ENCODE assay signal across 8 cellular contexts in genomic region chr9:137130176-137130755, GRCh38. TPM values are rescaled to one million over a fixed set of nuclear protein-coding genes. Genes with fewer than 3 reads are reported as not detected.
DNase-seq lines count a peak whose midpoint lies in the region; ATAC-seq and TF ChIP-seq lines count a peak whose summit lies in the region.

No MANE protein-coding gene starts in this region.

- in situ Hi-C loops in gastrocnemius medialis (cut with MboI; ENCODE audit: low sequenced_read_pairs in 4 of 4) (no loop called here), KBM-7 (cut with MboI; ENCODE audit: low pct_unique_long_range_greater_than_20kb, low sequenced_read_pairs) (no loop called here)

- H4K20me1 ChIP-seq in fibroblast of lung (ENCODE audit: control insufficient read depth, extremely low read depth, insufficient read depth, low read length): no peaks in the 10 kb centered on the region

- peak overlapping the region; percentile 64 for H3K9ac ChIP-seq in fibroblast of lung (ENCODE audit: insufficient read depth, low read length)

- peak overlapping the region; percentile 81 for H2AFZ ChIP-seq in fibroblast of lung (ENCODE audit: low read length)

- ATAC-seq in GM21529 (IDR thresholded peaks at IDR 0.05; ENCODE audit: unreplicated experiment) (peak; percentile 15), gastrocnemius medialis (no peak), GM18868 (IDR thresholded peaks at IDR 0.05; ENCODE audit: unreplicated experiment) (no peak)

- H3K79me2 ChIP-seq in fibroblast of lung (ENCODE audit: control insufficient read depth, insufficient read depth, low read length): peaks cover 17% of the 10 kb centered on the region

- H3K27ac ChIP-seq in C4-2B: peak overlapping the region; percentile 92
- peak overlapping the region; percentile 62 to 86 (median 83) for H3K27ac ChIP-seq in Peyer's patch
- H3K27ac ChIP-seq in fibroblast of lung (ENCODE audit: insufficient read depth, low read length): peak overlapping the region; percentile 74
- H3K27ac ChIP-seq in gastrocnemius medialis: no peak overlapping the region

- no peak for TF ChIP-seq CTCF in C4-2B (conservative IDR thresholded peaks at IDR 0.05)
- TF ChIP-seq CTCF in Peyer's patch (IDR thresholded peaks at IDR 0.05): no peak
- no peak for TF ChIP-seq CTCF in fibroblast of lung (conservative IDR thresholded peaks at IDR 0.05 in 1 of 2, IDR thresholded peaks at IDR 0.05 in 1 of 2; ENCODE audit: low read depth in 1 of 2, low read length in 2 of 2)
- no peak for TF ChIP-seq CTCF in gastrocnemius medialis (IDR thresholded peaks at IDR 0.05 in 4 of 5, conservative IDR thresholded peaks at IDR 0.05 in 1 of 5)

- H3K27me3 ChIP-seq in Peyer's patch (no peaks in the 10 kb centered on the region), fibroblast of lung (ENCODE audit: control insufficient read depth, insufficient read depth, low read length) (no peaks in the 10 kb centered on the region), gastrocnemius medialis (peaks cover 28 to 32% (median 30%) of the 10 kb centered on the region in 3 donors)

- TF ChIP-seq POLR2A in Peyer's patch (IDR thresholded peaks at IDR 0.05) (no peak), gastrocnemius medialis (IDR thresholded peaks at IDR 0.05) (no peak)

- H3K4me3 ChIP-seq in Peyer's patch (peak overlapping the region; percentile 63 to 94 (median 86)), fibroblast of lung (replicated peaks in 1 of 4; ENCODE audit: control extremely low read depth in 1 of 4, insufficient read depth in 1 of 4, low read depth in 3 of 4, low read length in 4 of 4) (peak overlapping the region; percentile 71 to 88 (median 82)), gastrocnemius medialis (peak overlapping the region; percentile 62 to 88 (median 78))

- intact Hi-C loops in gastrocnemius medialis (cut with DNase I; ENCODE audit: low total_unique reads): no loop called here

- DNase-seq in Peyer's patch: no peak
- DNase-seq in fibroblast of lung (ENCODE audit: low read depth in 2 of 2): no peak
- no peak for DNase-seq in gastrocnemius medialis
- DNase-seq in amniotic stem cell (lab: John Stamatoyannopoulos, UW): no peak
- no peak for DNase-seq in KBM-7

- H3K9me3 ChIP-seq in Peyer's patch (peaks cover 0 to 7% (median 3%) of the 10 kb centered on the region in 4 donors), fibroblast of lung (ENCODE audit: control insufficient read depth, insufficient read depth, low read depth, low read length) (no peaks in the 10 kb centered on the region), gastrocnemius medialis (no peaks in the 10 kb centered on the region)

- H3K36me3 ChIP-seq in Peyer's patch (no peaks in the 10 kb centered on the region), fibroblast of lung (ENCODE audit: control insufficient read depth, insufficient read depth, low read length) (no peaks in the 10 kb centered on the region), gastrocnemius medialis (no peaks in the 10 kb centered on the region)

- H3K4me2 ChIP-seq in fibroblast of lung (ENCODE audit: extremely low read depth, insufficient read depth, low read length): peak overlapping the region; percentile 96

- peaks cover 0 to 38% (median 23%) of the 10 kb centered on the region in 4 donors for H3K4me1 ChIP-seq in Peyer's patch
- H3K4me1 ChIP-seq in fibroblast of lung (ENCODE audit: control insufficient read depth, extremely low read depth, insufficient read depth, low read length): peaks cover 3% of the 10 kb centered on the region
- H3K4me1 ChIP-seq in gastrocnemius medialis: peaks cover 12 to 17% of the 10 kb centered on the region in 2 donors

RNA-seq across cellular contexts. Expression of gene GRIN1, which starts 8.7 kb away (rescaled TPM):
- total RNA-seq in Peyer's patch (not detected), fibroblast of lung (under 0.01 TPM in 1 of 2 replicates, not detected in the other), gastrocnemius medialis (not detected)
- 0.06 and 0.08 TPM in 2 replicates for polyA plus RNA-seq in fibroblast of lung
- 0.06 and 0.17 TPM in 2 replicates for polyA plus RNA-seq in fibroblast of lung (2012)
- polyA minus RNA-seq in fibroblast of lung (ENCODE audit: low replicate concordance): 1.6 TPM in 1 of 2 replicates, not detected in the other

RNA-seq across cellular contexts. Expression of gene DPP7, which starts 15.7 kb away (rescaled TPM):
- total RNA-seq in Peyer's patch (100 to 1,000 TPM in 1 of 4 donors, 10 to 100 TPM in 3; 44.7 to 177 (median 76.7) TPM), fibroblast of lung (93.0 and 126 TPM in 2 replicates), gastrocnemius medialis (10 to 100 TPM; 36.9 to 63.1 (median 55.9) TPM)
- 28.6 and 44.3 TPM in 2 replicates for polyA plus RNA-seq in fibroblast of lung
- polyA plus RNA-seq in fibroblast of lung (2012): 73.2 and 106 TPM in 2 replicates
- polyA minus RNA-seq in fibroblast of lung (ENCODE audit: low replicate concordance): 114 and 188 TPM in 2 replicates

RNA-seq across cellular contexts. Expression of gene LRRC26, which starts 39.6 kb away (rescaled TPM):
- 10 to 100 TPM; 14.5 to 45.7 (median 34.1) TPM for total RNA-seq in Peyer's patch
- not detected in 2 replicates for total RNA-seq in fibroblast of lung
- not detected in 2 replicates for polyA plus RNA-seq in fibroblast of lung
- polyA plus RNA-seq in fibroblast of lung (2012): not detected in 2 replicates
- not detected in 2 replicates for polyA minus RNA-seq in fibroblast of lung (ENCODE audit: low replicate concordance)
- total RNA-seq in gastrocnemius medialis: not detected

RNA-seq across cellular contexts. Expression of gene TMEM210, which starts 41.6 kb away (rescaled TPM):
- total RNA-seq in Peyer's patch (not detected), fibroblast of lung (not detected in 2 replicates), gastrocnemius medialis (not detected)
- not detected in 2 replicates for polyA plus RNA-seq in fibroblast of lung
- polyA plus RNA-seq in fibroblast of lung (2012): not detected in 2 replicates
- polyA minus RNA-seq in fibroblast of lung (ENCODE audit: low replicate concordance): not detected in 2 replicates

RNA-seq across cellular contexts. Expression of gene MAN1B1, which starts 43.5 kb away (rescaled TPM):
- total RNA-seq in Peyer's patch (10 to 100 TPM; 42.7 to 74.7 (median 61.0) TPM), fibroblast of lung (63.2 and 96.6 TPM in 2 replicates), gastrocnemius medialis (10 to 100 TPM; 15.9 to 31.9 (median 21.1) TPM)
- polyA plus RNA-seq in fibroblast of lung: 43.0 and 45.5 TPM in 2 replicates
- polyA plus RNA-seq in fibroblast of lung (2012): 56.4 and 57.7 TPM in 2 replicates
- polyA minus RNA-seq in fibroblast of lung (ENCODE audit: low replicate concordance): 52.3 and 62.5 TPM in 2 replicates

Comparison
In these comparisons a context has a peak if more than half of its experiments do, and no peak if none do; other contexts are left out.
1. H3K27ac ChIP-seq: peak in C4-2B (single experiment), Peyer's patch (4 of 4) and fibroblast of lung (single experiment); none in gastrocnemius medialis (0 of 4).
2. RNA of gene LRRC26, which starts 39.6 kb away (total RNA-seq): 14.5 to 45.7 TPM in Peyer's patch; not detected in fibroblast of lung and not detected in gastrocnemius medialis; every median in the first group is over 10 times any median in the second.
3. Peak in every context shown above with its lines, with median percentiles within 50 percentile points of each other: H3K4me3 ChIP-seq.